In the genomic region with DNA sequence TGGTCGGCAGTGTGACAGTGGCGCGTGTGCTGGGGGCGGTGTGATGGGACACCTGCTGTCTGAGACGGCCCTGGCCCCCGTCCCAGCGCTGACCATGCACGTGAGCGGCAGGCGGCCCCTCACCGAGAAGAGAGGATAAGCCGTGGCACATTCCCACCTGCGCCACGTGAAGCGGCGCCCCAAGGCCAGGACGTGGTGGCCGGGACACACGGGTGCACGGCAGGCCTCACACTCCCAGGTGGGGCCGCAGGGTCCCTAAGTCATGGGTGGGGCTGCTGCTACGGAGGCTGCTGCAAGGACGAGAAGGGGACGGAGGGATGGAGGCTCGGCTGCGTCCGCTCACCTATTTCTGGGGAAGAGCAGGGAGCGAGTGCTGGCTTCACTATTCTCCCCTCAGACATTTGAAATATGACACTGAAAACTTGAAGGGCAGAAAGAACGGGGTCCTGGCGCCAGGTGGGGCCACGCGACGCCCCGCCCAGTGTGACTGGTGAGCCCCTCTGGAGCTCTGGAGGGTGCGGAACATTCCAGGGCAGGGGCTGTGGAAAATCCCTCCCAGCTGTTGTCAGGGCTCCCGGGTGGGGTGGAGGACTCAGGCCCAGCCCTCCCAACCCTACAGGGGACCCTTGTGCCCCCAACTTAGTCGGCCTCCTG, we compare ENCODE assay signal across 1 cellular context.
TF ChIP-seq lines count a peak whose summit lies in the region.

No MANE protein-coding gene starts in this region.

TF ChIP-seq in HepG2, 621 proteins besides CTCF, POLR2A, EP300 and RAD21 (continues in another document):
- TF ChIP-seq, protein P1, sequence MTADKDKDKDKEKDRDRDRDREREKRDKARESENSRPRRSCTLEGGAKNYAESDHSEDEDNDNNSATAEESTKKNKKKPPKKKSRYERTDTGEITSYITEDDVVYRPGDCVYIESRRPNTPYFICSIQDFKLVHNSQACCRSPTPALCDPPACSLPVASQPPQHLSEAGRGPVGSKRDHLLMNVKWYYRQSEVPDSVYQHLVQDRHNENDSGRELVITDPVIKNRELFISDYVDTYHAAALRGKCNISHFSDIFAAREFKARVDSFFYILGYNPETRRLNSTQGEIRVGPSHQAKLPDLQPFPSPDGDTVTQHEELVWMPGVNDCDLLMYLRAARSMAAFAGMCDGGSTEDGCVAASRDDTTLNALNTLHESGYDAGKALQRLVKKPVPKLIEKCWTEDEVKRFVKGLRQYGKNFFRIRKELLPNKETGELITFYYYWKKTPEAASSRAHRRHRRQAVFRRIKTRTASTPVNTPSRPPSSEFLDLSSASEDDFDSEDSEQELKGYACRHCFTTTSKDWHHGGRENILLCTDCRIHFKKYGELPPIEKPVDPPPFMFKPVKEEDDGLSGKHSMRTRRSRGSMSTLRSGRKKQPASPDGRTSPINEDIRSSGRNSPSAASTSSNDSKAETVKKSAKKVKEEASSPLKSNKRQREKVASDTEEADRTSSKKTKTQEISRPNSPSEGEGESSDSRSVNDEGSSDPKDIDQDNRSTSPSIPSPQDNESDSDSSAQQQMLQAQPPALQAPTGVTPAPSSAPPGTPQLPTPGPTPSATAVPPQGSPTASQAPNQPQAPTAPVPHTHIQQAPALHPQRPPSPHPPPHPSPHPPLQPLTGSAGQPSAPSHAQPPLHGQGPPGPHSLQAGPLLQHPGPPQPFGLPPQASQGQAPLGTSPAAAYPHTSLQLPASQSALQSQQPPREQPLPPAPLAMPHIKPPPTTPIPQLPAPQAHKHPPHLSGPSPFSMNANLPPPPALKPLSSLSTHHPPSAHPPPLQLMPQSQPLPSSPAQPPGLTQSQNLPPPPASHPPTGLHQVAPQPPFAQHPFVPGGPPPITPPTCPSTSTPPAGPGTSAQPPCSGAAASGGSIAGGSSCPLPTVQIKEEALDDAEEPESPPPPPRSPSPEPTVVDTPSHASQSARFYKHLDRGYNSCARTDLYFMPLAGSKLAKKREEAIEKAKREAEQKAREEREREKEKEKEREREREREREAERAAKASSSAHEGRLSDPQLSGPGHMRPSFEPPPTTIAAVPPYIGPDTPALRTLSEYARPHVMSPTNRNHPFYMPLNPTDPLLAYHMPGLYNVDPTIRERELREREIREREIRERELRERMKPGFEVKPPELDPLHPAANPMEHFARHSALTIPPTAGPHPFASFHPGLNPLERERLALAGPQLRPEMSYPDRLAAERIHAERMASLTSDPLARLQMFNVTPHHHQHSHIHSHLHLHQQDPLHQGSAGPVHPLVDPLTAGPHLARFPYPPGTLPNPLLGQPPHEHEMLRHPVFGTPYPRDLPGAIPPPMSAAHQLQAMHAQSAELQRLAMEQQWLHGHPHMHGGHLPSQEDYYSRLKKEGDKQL (CRISPR knock-in tag; IDR thresholded peaks at IDR 0.05; ENCODE audit: low read depth): no peak
- TF ChIP-seq ZNF761 (CRISPR knock-in tag; conservative IDR thresholded peaks at IDR 0.05): no peak
- no peak for TF ChIP-seq HMG20B (CRISPR knock-in tag; conservative IDR thresholded peaks at IDR 0.05)
- TF ChIP-seq MAX (IDR thresholded peaks at IDR 0.05): no peak
- no peak for TF ChIP-seq GATAD2A (CRISPR knock-in tag; IDR thresholded peaks at IDR 0.05)
- TF ChIP-seq ZBTB33 (CRISPR knock-in tag; IDR thresholded peaks at IDR 0.05): peak; percentile 73
- TF ChIP-seq, protein P2, sequence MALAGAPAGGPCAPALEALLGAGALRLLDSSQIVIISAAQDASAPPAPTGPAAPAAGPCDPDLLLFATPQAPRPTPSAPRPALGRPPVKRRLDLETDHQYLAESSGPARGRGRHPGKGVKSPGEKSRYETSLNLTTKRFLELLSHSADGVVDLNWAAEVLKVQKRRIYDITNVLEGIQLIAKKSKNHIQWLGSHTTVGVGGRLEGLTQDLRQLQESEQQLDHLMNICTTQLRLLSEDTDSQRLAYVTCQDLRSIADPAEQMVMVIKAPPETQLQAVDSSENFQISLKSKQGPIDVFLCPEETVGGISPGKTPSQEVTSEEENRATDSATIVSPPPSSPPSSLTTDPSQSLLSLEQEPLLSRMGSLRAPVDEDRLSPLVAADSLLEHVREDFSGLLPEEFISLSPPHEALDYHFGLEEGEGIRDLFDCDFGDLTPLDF (CRISPR knock-in tag; IDR thresholded peaks at IDR 0.05): no peak
- no peak for TF ChIP-seq ZNF841 (CRISPR knock-in tag; IDR thresholded peaks at IDR 0.05; ENCODE audit: borderline replicate concordance)
- no peak for TF ChIP-seq ISL2 (CRISPR knock-in tag; IDR thresholded peaks at IDR 0.05)
- TF ChIP-seq HOXA3 (CRISPR knock-in tag; IDR thresholded peaks at IDR 0.05): peak; percentile 28; the same call in 1 of the 2 replicates
- peak; percentile 71 for TF ChIP-seq AGO1 (IDR thresholded peaks at IDR 0.05; ENCODE audit: low read depth, low read length, poor library complexity, severe bottlenecking)
- no peak for TF ChIP-seq FOXO1 (CRISPR knock-in tag; IDR thresholded peaks at IDR 0.05)
- TF ChIP-seq, protein P3, sequence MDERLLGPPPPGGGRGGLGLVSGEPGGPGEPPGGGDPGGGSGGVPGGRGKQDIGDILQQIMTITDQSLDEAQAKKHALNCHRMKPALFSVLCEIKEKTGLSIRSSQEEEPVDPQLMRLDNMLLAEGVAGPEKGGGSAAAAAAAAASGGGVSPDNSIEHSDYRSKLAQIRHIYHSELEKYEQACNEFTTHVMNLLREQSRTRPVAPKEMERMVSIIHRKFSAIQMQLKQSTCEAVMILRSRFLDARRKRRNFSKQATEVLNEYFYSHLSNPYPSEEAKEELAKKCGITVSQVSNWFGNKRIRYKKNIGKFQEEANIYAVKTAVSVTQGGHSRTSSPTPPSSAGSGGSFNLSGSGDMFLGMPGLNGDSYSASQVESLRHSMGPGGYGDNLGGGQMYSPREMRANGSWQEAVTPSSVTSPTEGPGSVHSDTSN (CRISPR knock-in tag; IDR thresholded peaks at IDR 0.05): no peak
- no peak for TF ChIP-seq SMARCC2 (IDR thresholded peaks at IDR 0.05)
- peak; percentile 9 for TF ChIP-seq ZEB1 (IDR thresholded peaks at IDR 0.05; ENCODE audit: insufficient replicate concordance, low read depth)
- no peak for TF ChIP-seq FOXK2 (IDR thresholded peaks at IDR 0.05)
- TF ChIP-seq, protein P4, sequence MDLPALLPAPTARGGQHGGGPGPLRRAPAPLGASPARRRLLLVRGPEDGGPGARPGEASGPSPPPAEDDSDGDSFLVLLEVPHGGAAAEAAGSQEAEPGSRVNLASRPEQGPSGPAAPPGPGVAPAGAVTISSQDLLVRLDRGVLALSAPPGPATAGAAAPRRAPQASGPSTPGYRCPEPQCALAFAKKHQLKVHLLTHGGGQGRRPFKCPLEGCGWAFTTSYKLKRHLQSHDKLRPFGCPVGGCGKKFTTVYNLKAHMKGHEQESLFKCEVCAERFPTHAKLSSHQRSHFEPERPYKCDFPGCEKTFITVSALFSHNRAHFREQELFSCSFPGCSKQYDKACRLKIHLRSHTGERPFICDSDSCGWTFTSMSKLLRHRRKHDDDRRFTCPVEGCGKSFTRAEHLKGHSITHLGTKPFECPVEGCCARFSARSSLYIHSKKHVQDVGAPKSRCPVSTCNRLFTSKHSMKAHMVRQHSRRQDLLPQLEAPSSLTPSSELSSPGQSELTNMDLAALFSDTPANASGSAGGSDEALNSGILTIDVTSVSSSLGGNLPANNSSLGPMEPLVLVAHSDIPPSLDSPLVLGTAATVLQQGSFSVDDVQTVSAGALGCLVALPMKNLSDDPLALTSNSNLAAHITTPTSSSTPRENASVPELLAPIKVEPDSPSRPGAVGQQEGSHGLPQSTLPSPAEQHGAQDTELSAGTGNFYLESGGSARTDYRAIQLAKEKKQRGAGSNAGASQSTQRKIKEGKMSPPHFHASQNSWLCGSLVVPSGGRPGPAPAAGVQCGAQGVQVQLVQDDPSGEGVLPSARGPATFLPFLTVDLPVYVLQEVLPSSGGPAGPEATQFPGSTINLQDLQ (CRISPR knock-in tag; IDR thresholded peaks at IDR 0.05): 0 out of 2 replicates have a peak, but pooled peaks have one; percentile 11
- TF ChIP-seq MAF1 (CRISPR knock-in tag; IDR thresholded peaks at IDR 0.05; ENCODE audit: borderline replicate concordance): no peak
- no peak for TF ChIP-seq ZBTB39 (CRISPR knock-in tag; IDR thresholded peaks at IDR 0.05)
- TF ChIP-seq HNRNPH1 (optimal IDR thresholded peaks at IDR 0.05; ENCODE audit: low read depth, low read length): peak; percentile 7
- TF ChIP-seq ZBTB38 (CRISPR knock-in tag; IDR thresholded peaks at IDR 0.05): peak; percentile 98
- no peak for TF ChIP-seq BHLHE40 (IDR thresholded peaks at IDR 0.05; ENCODE audit: low read length)
- TF ChIP-seq MYC (CRISPR knock-in tag; IDR thresholded peaks at IDR 0.05; ENCODE audit: borderline replicate concordance): no peak
- no peak for TF ChIP-seq RARG (CRISPR knock-in tag; IDR thresholded peaks at IDR 0.05; ENCODE audit: low read depth)
- no peak for TF ChIP-seq CBFB (CRISPR knock-in tag; IDR thresholded peaks at IDR 0.05)
- 0 out of 2 replicates have a peak, but pooled peaks have one; percentile 34 for TF ChIP-seq TOPORS (CRISPR knock-in tag; IDR thresholded peaks at IDR 0.05)
- no peak for TF ChIP-seq KLF16 (CRISPR knock-in tag; IDR thresholded peaks at IDR 0.05)
- TF ChIP-seq MXI1 (IDR thresholded peaks at IDR 0.05; ENCODE audit: borderline replicate concordance, low read depth, low read length): no peak
- no peak for TF ChIP-seq ZNF383 (CRISPR knock-in tag; IDR thresholded peaks at IDR 0.05; ENCODE audit: borderline replicate concordance)
- no peak for TF ChIP-seq PHB2 (IDR thresholded peaks at IDR 0.05; ENCODE audit: partially characterized antibody)
- peak; percentile 15; the same call in 1 of the 2 replicates for TF ChIP-seq ZNF768 (CRISPR knock-in tag; IDR thresholded peaks at IDR 0.05)
- peak; percentile 24; the same call in 1 of the 2 replicates for TF ChIP-seq ZNF430 (CRISPR knock-in tag; IDR thresholded peaks at IDR 0.05)
- TF ChIP-seq EED (CRISPR knock-in tag; IDR thresholded peaks at IDR 0.05): 0 out of 2 replicates have a peak, but pooled peaks have one; percentile 40
- no peak for TF ChIP-seq MZF1 (CRISPR knock-in tag; IDR thresholded peaks at IDR 0.05; ENCODE audit: borderline replicate concordance)
- no peak for TF ChIP-seq BCL3 (CRISPR knock-in tag; IDR thresholded peaks at IDR 0.05)
- no peak for TF ChIP-seq SMAD1 (CRISPR knock-in tag; IDR thresholded peaks at IDR 0.05; ENCODE audit: borderline replicate concordance, low read depth)
- TF ChIP-seq BORCS8-MEF2B (CRISPR knock-in tag; IDR thresholded peaks at IDR 0.05): no peak
- TF ChIP-seq RXRA (CRISPR knock-in tag; IDR thresholded peaks at IDR 0.05): no peak
- no peak for TF ChIP-seq NFRKB (IDR thresholded peaks at IDR 0.05)
